In the genomic region with DNA sequence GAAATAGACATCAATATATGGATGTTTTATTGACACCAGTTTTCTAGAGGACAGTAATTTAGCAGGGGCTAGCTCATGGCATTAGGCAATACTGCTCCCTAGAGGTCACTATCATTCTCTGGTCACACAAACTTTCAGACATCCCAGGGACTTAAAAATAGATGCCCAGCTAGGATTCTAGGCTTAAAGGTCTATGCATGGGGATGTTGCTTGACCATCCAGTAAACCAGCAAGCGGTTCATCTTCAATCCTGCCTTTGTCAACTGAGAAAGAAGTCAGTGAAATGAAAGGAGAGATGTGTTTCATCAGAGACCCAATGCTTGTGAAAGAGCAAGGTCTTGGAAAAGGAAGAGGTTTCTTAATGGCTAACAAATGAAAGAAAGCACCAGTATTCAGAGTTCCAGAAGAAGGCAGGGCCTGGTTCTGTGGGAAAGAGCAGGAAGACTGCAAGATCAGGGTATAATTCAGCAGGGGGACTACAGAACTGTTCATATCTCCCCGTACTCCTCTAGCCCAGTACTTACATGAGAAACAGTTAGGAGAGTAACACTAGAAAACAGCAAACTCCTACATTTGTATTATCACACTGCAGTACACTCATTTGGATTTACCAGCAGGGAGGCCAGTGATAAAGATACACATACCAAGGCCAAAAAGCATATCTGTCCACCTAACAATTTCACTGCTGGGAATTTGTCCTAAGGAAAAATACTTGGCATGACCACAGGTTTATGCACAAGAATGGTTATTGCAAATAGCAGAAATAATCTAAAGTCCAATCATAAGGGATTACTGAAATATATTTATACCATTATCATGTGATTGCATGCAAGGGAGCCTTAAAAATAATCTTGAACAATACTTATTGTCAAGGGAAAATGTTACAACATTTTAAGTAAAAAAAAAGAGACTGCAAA, we compare ENCODE assay signal across 8 cellular contexts.
A peak's percentile ranks its signal among the peaks of the same experiment; 100 is the strongest.
DNase-seq lines count a peak whose midpoint lies in the region; ATAC-seq and TF ChIP-seq lines count a peak whose summit lies in the region.

No MANE protein-coding gene starts in this region.

- TF ChIP-seq CTCF in endothelial cell (IDR thresholded peaks at IDR 0.05; ENCODE audit: unreplicated experiment) (peak; percentile 57), nephron progenitor cell (IDR thresholded peaks at IDR 0.05) (peak; percentile 71), suprapubic skin (IDR thresholded peaks at IDR 0.05) (peak in 1 of 2 donors; percentile 29)

- no peak overlapping the region for H3K27ac ChIP-seq in suprapubic skin

- H3K9me3 Mint-ChIP-seq in endothelial cell (ENCODE audit: unreplicated experiment) (no peaks in the 10 kb centered on the region), nephron progenitor cell (peaks cover 7% of the 10 kb centered on the region)

- H3K4me1 Mint-ChIP-seq in endothelial cell (ENCODE audit: unreplicated experiment), result no peaks in the 10 kb centered on the region
- no peaks in the 10 kb centered on the region for H3K4me1 Mint-ChIP-seq in nephron progenitor cell

- 83% methylated on average over 2 of the region's 2 CpGs for WGBS in suprapubic skin

- DNase-seq in EH (ENCODE audit: low read depth), result peak; percentile 69
- DNase-seq in NCI-H69 (lab: John Stamatoyannopoulos, UW), result peak; percentile 80
- peak; percentile 33 for DNase-seq in endothelial cell (ENCODE audit: low spot score)
- peak; percentile 8 for DNase-seq in nephron progenitor cell
- no peak for DNase-seq in stimulated activated CD4-positive, alpha-beta T cell treated with anti-CD3 and anti-CD28 coated beads, Interleukin-2, amount 100 ng/mL, for 24 hours
- DNase-seq in suprapubic skin (ENCODE audit: low spot score in 2 of 2), result no peak

- no peaks in the 10 kb centered on the region for H3K4me1 ChIP-seq in suprapubic skin

- H3K4me3 ChIP-seq in suprapubic skin, result no peak overlapping the region

- no peaks in the 10 kb centered on the region for H3K27me3 Mint-ChIP-seq in endothelial cell (ENCODE audit: unreplicated experiment)
- peaks cover 5% of the 10 kb centered on the region for H3K27me3 Mint-ChIP-seq in nephron progenitor cell (ENCODE audit: low read depth, poor library complexity)

- no peak for TF ChIP-seq EP300 in suprapubic skin (IDR thresholded peaks at IDR 0.05)

- H3K27me3 ChIP-seq in suprapubic skin, result no peaks in the 10 kb centered on the region

- no peak overlapping the region for H3K27ac Mint-ChIP-seq in endothelial cell (ENCODE audit: unreplicated experiment)
- H3K27ac Mint-ChIP-seq in nephron progenitor cell, result peak overlapping the region; percentile 10

- H3K9me3 ChIP-seq in suprapubic skin, result no peaks in the 10 kb centered on the region

- no peak for TF ChIP-seq POLR2A in suprapubic skin (IDR thresholded peaks at IDR 0.05)

- no peaks in the 10 kb centered on the region for H3K36me3 ChIP-seq in suprapubic skin

- H3K4me3 Mint-ChIP-seq in endothelial cell (ENCODE audit: unreplicated experiment) (no peak overlapping the region), nephron progenitor cell (no peak overlapping the region)

- H3K36me3 Mint-ChIP-seq in endothelial cell (ENCODE audit: low read depth, unreplicated experiment) (no peaks in the 10 kb centered on the region), nephron progenitor cell (ENCODE audit: low read depth) (no peaks in the 10 kb centered on the region)

- ATAC-seq in HG02623 (IDR thresholded peaks at IDR 0.05; ENCODE audit: unreplicated experiment) (peak; percentile 67), HG02840 (IDR thresholded peaks at IDR 0.05; ENCODE audit: low FRiP score, unreplicated experiment) (no peak)

Comparison
In these comparisons a context has a peak if more than half of its experiments do, and no peak if none do; other contexts are left out.
1. DNase-seq: peak in EH (single experiment), NCI-H69 (single experiment), endothelial cell (single experiment) and nephron progenitor cell (single experiment); none in stimulated activated CD4-positive, alpha-beta T cell treated with anti-CD3 and anti-CD28 coated beads, Interleukin-2, amount 100 ng/mL, for 24 hours (0 of 2) and suprapubic skin (0 of 2).